In genomic region chr11:40054631-40055030, GRCh38 we compare ENCODE assay signal across 21 cellular contexts.
DNase-seq lines count a peak whose midpoint lies in the region; ATAC-seq and TF ChIP-seq lines count a peak whose summit lies in the region.
"Had no signal": no experiment of that assay in that cellular context is flagged by ENCODE, and none has a peak within 500 bp of the region (broad histone marks: within the 10 kb centered on the region; RNA-seq: fewer than 3 reads in every experiment).

No MANE protein-coding gene starts in this region.

- no peak for TF ChIP-seq CTCF in left lung (IDR thresholded peaks at IDR 0.05)

- intact Hi-C loops in left lung (cut with DNase I): no loop called here

- ATAC-seq in left lung: peak; percentile 32
- ATAC-seq: GM23338, Right ventricle myocardium inferior had no signal

- no peaks in the 10 kb centered on the region for H3K36me3 ChIP-seq in left lung
- H3K36me3 ChIP-seq: HAP-1 had no signal

- peaks cover 0 to under 1% of the 10 kb centered on the region in 2 donors for H3K9me3 ChIP-seq in left lung
- H3K9me3 ChIP-seq: Caco-2, HAP-1 had no signal

- H3K4me1 ChIP-seq in left lung: no peaks in the 10 kb centered on the region
- H3K4me1 ChIP-seq: HAP-1 had no signal

- in situ Hi-C loops in Caki2 (cut with HindIII; ENCODE audit: low pct_unique_long_range_greater_than_20kb, low sequenced_read_pairs): no loop called here

- no peak overlapping the region for H3K4me3 ChIP-seq in left lung
- H3K4me3 ChIP-seq: GM23338, HAP-1, SK-N-MC had no signal

- peak; percentile 5 for DNase-seq in Caki2 (ENCODE audit: low read depth)
- DNase-seq in HPDE6-E6E7 (ENCODE audit: extremely low spot score): peak; percentile 15
- peak; percentile 34 for DNase-seq in glomerular visceral epithelial cell (ENCODE audit: extremely low spot score)
- DNase-seq in left lung: no peak
- no peak for DNase-seq in hepatic stellate cell (ENCODE audit: low spot score)
- no peak for DNase-seq in CD1c-positive myeloid dendritic cell (ENCODE audit: extremely low spot score)
- no peak for DNase-seq in DMS114 treated with DMSO at 0.1 percent for 48 hours (lab: John Stamatoyannopoulos, UW; ENCODE audit: unreplicated experiment)
- DNase-seq: Caco-2; CD4-positive, alpha-beta T cell; DMS153; NCI-H1417; NCI-H1694 treated with DMSO at 0.1 percent for 48 hours; NCI-H2081 treated with DMSO at 0.1 percent for 48 hours; NCI-H2171 treated with DMSO at 0.1 percent for 48 hours; NCI-H446 treated with DMSO at 0.1 percent for 48 hours; NCI-H526 treated with DMSO at 0.1 percent for 48 hours; OCI-M1 had no signal

- H3K27me3 ChIP-seq in left lung: no peaks in the 10 kb centered on the region

- no peak overlapping the region for H3K27ac ChIP-seq in left lung
- H3K27ac ChIP-seq: SK-N-MC had no signal

Comparison
In these comparisons a context has a peak if more than half of its experiments do, and no peak if none do; other contexts are left out.
1. DNase-seq: peak in Caki2 (single experiment), HPDE6-E6E7 (single experiment) and glomerular visceral epithelial cell (single experiment); none in left lung (0 of 2), hepatic stellate cell (single experiment), CD1c-positive myeloid dendritic cell (single experiment) and DMS114 treated with DMSO at 0.1 percent for 48 hours (single experiment).